8 cellular contexts compared by ENCODE assay signal in the genomic region with DNA sequence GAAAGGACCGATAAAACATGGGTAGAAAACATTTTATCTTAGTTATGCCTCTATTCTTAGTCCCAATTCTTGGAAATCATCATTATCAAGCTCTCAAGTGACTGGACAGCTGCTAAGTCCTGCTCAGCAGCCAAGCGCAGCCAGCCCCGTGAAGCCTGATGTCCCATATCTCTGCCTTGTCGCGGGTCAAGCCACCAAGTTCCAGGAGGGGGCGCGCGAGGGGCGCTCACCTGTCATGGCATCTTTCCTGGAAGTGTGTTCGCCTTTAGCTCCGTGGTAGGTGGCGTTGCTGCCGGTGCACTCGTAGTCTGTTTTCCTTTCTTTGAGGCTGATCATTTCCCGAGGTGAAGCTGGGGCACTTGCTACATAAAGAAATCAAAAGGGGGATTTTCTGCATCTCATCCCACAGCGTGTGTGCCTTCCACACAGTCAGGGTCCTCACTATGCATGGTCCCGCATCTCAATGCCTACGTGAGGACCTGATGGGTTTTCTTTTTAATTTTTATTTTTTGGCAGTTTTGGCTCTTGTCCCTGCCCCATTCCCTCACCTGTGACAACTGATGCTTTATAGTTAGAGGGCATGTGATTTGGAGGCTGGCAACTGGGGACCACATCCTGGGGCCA.
DNase-seq lines count a peak whose midpoint lies in the region; ATAC-seq, FAIRE-seq and TF ChIP-seq lines count a peak whose summit lies in the region.

No MANE protein-coding gene starts in this region.

- dilution Hi-C loops in endothelial cell of umbilical vein (cut with MboI; ENCODE audit: extremely low pct_ligation_motif_present, low sequenced_read_pairs), result no loop called here

- TF ChIP-seq POLR2A in A549 (IDR thresholded peaks at IDR 0.05; ENCODE audit: low read length) (no peak), endothelial cell of umbilical vein (IDR thresholded peaks at IDR 0.05; ENCODE audit: low read depth, low read length) (no peak), thyroid gland (IDR thresholded peaks at IDR 0.05) (peak in 1 of 2 donors; percentile 44)

- no peaks in the 10 kb centered on the region for H3K9me1 ChIP-seq in endothelial cell of umbilical vein (replicated peaks; ENCODE audit: control insufficient read depth, extremely low read depth, insufficient read depth, low read length)

- H2AFZ ChIP-seq in endothelial cell of umbilical vein (ENCODE audit: low read depth, low read length) (no peak overlapping the region), neural cell (ENCODE audit: low read depth, low read length) (no peak overlapping the region)

- no TSS peak for BruUV-seq in endothelial cell of umbilical vein (replicated peaks; lab: Mats Ljungman, UMichigan)

- H3K27ac ChIP-seq in A549 (no peak overlapping the region), endothelial cell of umbilical vein (ENCODE audit: insufficient read depth, low read depth, low read length) (no peak overlapping the region), neural cell (ENCODE audit: low read length) (no peak overlapping the region), thyroid gland (peak overlapping the region in 2 of 3 donors; percentile 86 to 96)

- H3K9ac ChIP-seq in endothelial cell of umbilical vein (replicated peaks; ENCODE audit: extremely low read depth, insufficient read depth, low read length) (no peak overlapping the region), neural cell (ENCODE audit: low read length) (no peak overlapping the region)

- H3K4me1 ChIP-seq in A549, result no peaks in the 10 kb centered on the region
- H3K4me1 ChIP-seq in endothelial cell of umbilical vein (ENCODE audit: control insufficient read depth, extremely low read depth, insufficient read depth, low read length), result no peaks in the 10 kb centered on the region
- H3K4me1 ChIP-seq in thyroid gland, result peaks cover 22 to 25% of the 10 kb centered on the region in 2 donors

- no peak overlapping the region for H3K27ac Mint-ChIP-seq in activated CD4-positive, alpha-beta memory T cell treated with anti-CD3 and anti-CD28 coated beads, Interleukin-2, amount 10 ng/mL, durations not matched to agents 7 days and 5 days

- intact Hi-C loops in endothelial cell of umbilical vein (cut with micrococcal nuclease) (loop anchor here (5.0 kb wide), 1 partner anchor 291 kb away; no protein-coding TSS in a partner anchor), thyroid gland (cut with DNase I) (no loop called here)

- TF ChIP-seq RAD21 in A549 (conservative IDR thresholded peaks at IDR 0.05 in 1 of 2, IDR thresholded peaks at IDR 0.05 in 1 of 2) (peak; percentile 49 to 72; a peak in 4 of 5 replicates), neural cell (conservative IDR thresholded peaks at IDR 0.05) (peak; percentile 72)

- H3K36me3 Mint-ChIP-seq in activated CD4-positive, alpha-beta memory T cell treated with anti-CD3 and anti-CD28 coated beads, Interleukin-2, amount 10 ng/mL, durations not matched to agents 7 days and 5 days (ENCODE audit: low read depth), result no peaks in the 10 kb centered on the region

- WGBS in A549 (ENCODE audit: missing lambda C conversion rate), result 16% methylated on average over 18 of the region's 18 CpGs
- 10 to 12% methylated on average over 18 of the region's 18 CpGs for WGBS in thyroid gland, 2 donors

- H3K9me2 ChIP-seq in neural cell (ENCODE audit: insufficient read depth, low read length), result no peaks in the 10 kb centered on the region

- TF ChIP-seq EP300 in A549 (IDR thresholded peaks at IDR 0.05), result no peak
- no peak for TF ChIP-seq EP300 in neural cell (conservative IDR thresholded peaks at IDR 0.05; ENCODE audit: poor library complexity, severe bottlenecking)

- no peak for FAIRE-seq in A549 (lab: Jason Lieb, UNC)
- FAIRE-seq in endothelial cell of umbilical vein (lab: Jason Lieb, UNC), result peak; percentile 59

- H3K36me3 ChIP-seq in endothelial cell of umbilical vein (ENCODE audit: control insufficient read depth in 2 of 2, extremely low read depth in 1 of 2, insufficient read depth in 2 of 2, low read length in 2 of 2) (no peaks in the 10 kb centered on the region), neural cell (ENCODE audit: insufficient read depth, low read length) (peaks cover 15% of the 10 kb centered on the region), thyroid gland (no peaks in the 10 kb centered on the region)

- H3K79me2 ChIP-seq in endothelial cell of umbilical vein (ENCODE audit: control insufficient read depth, insufficient read depth, low read length) (no peaks in the 10 kb centered on the region), neural cell (replicated peaks; ENCODE audit: insufficient read depth, low read length) (no peaks in the 10 kb centered on the region)

- TF ChIP-seq CTCF in A549 (IDR thresholded peaks at IDR 0.05) (peak; percentile 51), endothelial cell of umbilical vein (IDR thresholded peaks at IDR 0.05; ENCODE audit: extremely low read depth in 1 of 2, insufficient read depth in 1 of 2, low read depth in 1 of 2, low read length in 2 of 2) (peak; percentile 63 to 75), neural cell (IDR thresholded peaks at IDR 0.05; ENCODE audit: poor library complexity, severe bottlenecking) (peak; percentile 75), thyroid gland (IDR thresholded peaks at IDR 0.05) (peak; percentile 37 to 88 (median 78))

- ATAC-seq in A549, result peak; percentile 82 to 95
- peak; percentile 59 for ATAC-seq in GM18508 (IDR thresholded peaks at IDR 0.05; ENCODE audit: insufficient read depth, unreplicated experiment)
- peak; percentile 73 for ATAC-seq in HG02938 (IDR thresholded peaks at IDR 0.05; ENCODE audit: unreplicated experiment)

- POLR2A ChIA-PET in A549 (lab: Yijun Ruan, JAX), result no interaction called here
- POLR2A ChIA-PET in activated CD4-positive, alpha-beta memory T cell treated with anti-CD3 and anti-CD28 coated beads, Interleukin-2, amount 10 ng/mL, durations not matched to agents 7 days and 5 days (lab: Charles Lee), result interaction anchor here (1.2 kb wide), 1 partner anchor 13 kb away, joined by 3 read pairs; no protein-coding TSS in a partner anchor
- POLR2A ChIA-PET in endothelial cell of umbilical vein (lab: Charles Lee), result no interaction called here

- H3K27me3 ChIP-seq in endothelial cell of umbilical vein (ENCODE audit: control insufficient read depth in 2 of 2, insufficient read depth in 2 of 2, low read length in 2 of 2), result no peaks in the 10 kb centered on the region
- no peaks in the 10 kb centered on the region for H3K27me3 ChIP-seq in neural cell (ENCODE audit: insufficient read depth, low read depth, low read length)
- H3K27me3 ChIP-seq in thyroid gland, result no peaks in the 10 kb centered on the region

- no peaks in the 10 kb centered on the region for H3K9me3 ChIP-seq in A549
- no peaks in the 10 kb centered on the region for H3K9me3 ChIP-seq in endothelial cell of umbilical vein (replicated peaks; ENCODE audit: control insufficient read depth, insufficient read depth, low read length)
- H3K9me3 ChIP-seq in neural cell (ENCODE audit: low read length), result no peaks in the 10 kb centered on the region
- H3K9me3 ChIP-seq in thyroid gland, result no peaks in the 10 kb centered on the region

- no peaks in the 10 kb centered on the region for H3K27me3 Mint-ChIP-seq in activated CD4-positive, alpha-beta memory T cell treated with anti-CD3 and anti-CD28 coated beads, Interleukin-2, amount 10 ng/mL, durations not matched to agents 7 days and 5 days

- no peak overlapping the region for H3K4me3 Mint-ChIP-seq in activated CD4-positive, alpha-beta memory T cell treated with anti-CD3 and anti-CD28 coated beads, Interleukin-2, amount 10 ng/mL, durations not matched to agents 7 days and 5 days

- CTCF ChIA-PET in A549 (lab: Yijun Ruan, JAX) (interaction anchor here (0.6 to 3.8 kb wide), 6 partner anchors 10 to 54 kb away, joined by 3 to 19 read pairs (median 4); no protein-coding TSS in a partner anchor), endothelial cell of umbilical vein (lab: Charles Lee) (interaction anchor here (0.6 to 1.5 kb wide), 4 partner anchors 12 to 1035 kb away, joined by 3 to 5 read pairs (median 4); no protein-coding TSS in a partner anchor)
- CTCF ChIA-PET in activated CD4-positive, alpha-beta memory T cell treated with anti-CD3 and anti-CD28 coated beads, Interleukin-2, amount 10 ng/mL, durations not matched to agents 7 days and 5 days (lab: Charles Lee), result interaction anchor here (0.6 to 2.3 kb wide), 11 partner anchors 10 to 1036 kb away, joined by 3 to 8 read pairs (median 4); no protein-coding TSS in a partner anchor

- H4K20me1 ChIP-seq in endothelial cell of umbilical vein (replicated peaks; ENCODE audit: control insufficient read depth, extremely low read depth, insufficient read depth, low read length), result no peaks in the 10 kb centered on the region
- H4K20me1 ChIP-seq in neural cell (ENCODE audit: insufficient read depth), result no peaks in the 10 kb centered on the region

- H3K4me1 Mint-ChIP-seq in activated CD4-positive, alpha-beta memory T cell treated with anti-CD3 and anti-CD28 coated beads, Interleukin-2, amount 10 ng/mL, durations not matched to agents 7 days and 5 days, result peaks cover 7% of the 10 kb centered on the region

- H3K4me3 ChIP-seq in A549 (no peak overlapping the region), endothelial cell of umbilical vein (replicated peaks in 1 of 3; ENCODE audit: insufficient read depth in 1 of 3, low read depth in 1 of 3, low read length in 3 of 3) (no peak overlapping the region), neural cell (ENCODE audit: low read length) (no peak overlapping the region), thyroid gland (replicated peaks in 1 of 3) (no peak overlapping the region)

- no peaks in the 10 kb centered on the region for H3K9me3 Mint-ChIP-seq in activated CD4-positive, alpha-beta memory T cell treated with anti-CD3 and anti-CD28 coated beads, Interleukin-2, amount 10 ng/mL, durations not matched to agents 7 days and 5 days

- H3K4me2 ChIP-seq in A549 (no peak overlapping the region), endothelial cell of umbilical vein (ENCODE audit: insufficient read depth, low read length) (no peak overlapping the region), neural cell (ENCODE audit: low read length) (no peak overlapping the region)

- H3F3A ChIP-seq in neural cell (ENCODE audit: insufficient read depth, low read length, poor library complexity, severe bottlenecking), result no peaks in the 10 kb centered on the region

- DNase-seq in A549 (ENCODE audit: low read depth in 1 of 2, low spot score in 1 of 2), result peak; percentile 35 to 56
- DNase-seq in NCI-H524 treated with DMSO at 0.1 percent for 48 hours (lab: John Stamatoyannopoulos, UW), result peak; percentile 78
- peak; percentile 66 for DNase-seq in activated CD4-positive, alpha-beta memory T cell treated with anti-CD3 and anti-CD28 coated beads, Interleukin-2, amount 10 ng/mL, durations not matched to agents 7 days and 5 days
- DNase-seq in endothelial cell of umbilical vein (ENCODE audit: low read depth, low spot score), result peak; percentile 20
- peak; percentile 85 to 91 for DNase-seq in thyroid gland

TF ChIP-seq in A549, 52 proteins besides CTCF, POLR2A, EP300 and RAD21 (continues in another document):
- TF ChIP-seq SMC3 (IDR thresholded peaks at IDR 0.05), result peak; percentile 28; the same call in 1 of the 3 replicates

TF ChIP-seq in endothelial cell of umbilical vein, 7 proteins besides CTCF, POLR2A, EP300 and RAD21 (continues in another document):
- no peak for TF ChIP-seq JUN (IDR thresholded peaks at IDR 0.05; ENCODE audit: borderline replicate concordance, insufficient read depth, insufficient read length, low read depth)

TF ChIP-seq in neural cell, 6 proteins besides CTCF, POLR2A, EP300 and RAD21 (continues in another document):
- TF ChIP-seq MXI1 (conservative IDR thresholded peaks at IDR 0.05; ENCODE audit: poor library complexity, severe bottlenecking), result no peak

Comparison
In these comparisons a context has a peak if more than half of its experiments do, and no peak if none do; other contexts are left out.
1. DNase-seq: peak in every context shown above with its lines; median percentile 88 in thyroid gland; 78 in NCI-H524 treated with DMSO at 0.1 percent for 48 hours; 66 in activated CD4-positive, alpha-beta memory T cell treated with anti-CD3 and anti-CD28 coated beads, Interleukin-2, amount 10 ng/mL, durations not matched to agents 7 days and 5 days; 46 in A549; 20 in endothelial cell of umbilical vein.
2. H3K27ac ChIP-seq: peak in thyroid gland (2 of 3); none in A549 (0 of 2), endothelial cell of umbilical vein (single experiment) and neural cell (single experiment).
3. Peak in every context shown above with its lines, with median percentiles within 50 percentile points of each other: ATAC-seq and CTCF ChIP-seq.